ENCODE assay signal across 2 cellular contexts in the genomic region with DNA sequence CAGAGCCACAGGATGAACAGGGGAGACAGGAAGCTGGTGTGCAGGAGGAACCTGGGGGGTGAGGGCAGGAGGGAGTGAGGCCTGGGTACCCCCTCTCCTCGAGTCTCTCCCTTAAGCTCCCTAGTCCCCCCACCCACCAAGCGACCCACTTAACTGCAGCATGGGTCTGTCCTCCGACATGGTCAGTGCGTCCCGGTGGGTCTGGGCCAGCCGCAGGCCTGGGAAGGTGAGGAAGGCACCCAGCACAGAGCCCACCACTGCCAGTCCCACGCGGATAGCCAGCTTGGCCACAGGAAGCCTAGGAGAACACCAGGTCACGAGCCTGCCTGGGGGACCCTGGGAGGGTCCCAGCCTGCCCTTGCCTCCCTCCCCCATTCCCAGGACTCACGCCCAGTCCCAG.
TF ChIP-seq lines count a peak whose summit lies in the region.

No MANE protein-coding gene starts in this region.

TF ChIP-seq in GM23338, 12 proteins besides CTCF, POLR2A, EP300 and RAD21:
- TF ChIP-seq NANOG (IDR thresholded peaks at IDR 0.05; ENCODE audit: borderline replicate concordance) = no peak

TF ChIP-seq in H1, 55 proteins besides CTCF, POLR2A, EP300 and RAD21:
- no peak for TF ChIP-seq BRCA1 (IDR thresholded peaks at IDR 0.05; ENCODE audit: low read depth, low read length)
- TF ChIP-seq BACH1 (IDR thresholded peaks at IDR 0.05; ENCODE audit: low read length) = no peak
- TF ChIP-seq RNF2 (IDR thresholded peaks at IDR 0.05; ENCODE audit: borderline replicate concordance, low read depth, low read length, missing control alignments, poor library complexity, severe bottlenecking) = no peak
- no peak for TF ChIP-seq CHD1 (IDR thresholded peaks at IDR 0.05; ENCODE audit: low read depth, low read length)
- no peak for TF ChIP-seq HDAC2 (IDR thresholded peaks at IDR 0.05; ENCODE audit: borderline replicate concordance in 1 of 2, low read depth in 2 of 2, low read length in 2 of 2)
- TF ChIP-seq NRF1 (IDR thresholded peaks at IDR 0.05; ENCODE audit: low read depth, low read length) = no peak
- no peak for TF ChIP-seq CEBPB (IDR thresholded peaks at IDR 0.05; ENCODE audit: low read depth, low read length)
- no peak for TF ChIP-seq POLR2AphosphoS5 (IDR thresholded peaks at IDR 0.05; ENCODE audit: low read depth, low read length)
- TF ChIP-seq JUN (IDR thresholded peaks at IDR 0.05; ENCODE audit: low read depth, low read length) = no peak
- TF ChIP-seq KDM5A (IDR thresholded peaks at IDR 0.05; ENCODE audit: low read length) = no peak
- TF ChIP-seq NANOG (IDR thresholded peaks at IDR 0.05; ENCODE audit: insufficient read depth, low read depth, low read length, poor library complexity, severe bottlenecking) = no peak
- TF ChIP-seq SRF (IDR thresholded peaks at IDR 0.05; ENCODE audit: low read depth, low read length) = no peak
- no peak for TF ChIP-seq CBX8 (IDR thresholded peaks at IDR 0.05; ENCODE audit: borderline replicate concordance, low read depth, low read length)
- no peak for TF ChIP-seq SP1 (IDR thresholded peaks at IDR 0.05; ENCODE audit: low read depth, low read length)
- no peak for TF ChIP-seq EGR1 (IDR thresholded peaks at IDR 0.05; ENCODE audit: borderline replicate concordance, low read depth, low read length)
- TF ChIP-seq, protein P1, sequence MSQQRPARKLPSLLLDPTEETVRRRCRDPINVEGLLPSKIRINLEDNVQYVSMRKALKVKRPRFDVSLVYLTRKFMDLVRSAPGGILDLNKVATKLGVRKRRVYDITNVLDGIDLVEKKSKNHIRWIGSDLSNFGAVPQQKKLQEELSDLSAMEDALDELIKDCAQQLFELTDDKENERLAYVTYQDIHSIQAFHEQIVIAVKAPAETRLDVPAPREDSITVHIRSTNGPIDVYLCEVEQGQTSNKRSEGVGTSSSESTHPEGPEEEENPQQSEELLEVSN (IDR thresholded peaks at IDR 0.05) = no peak
- TF ChIP-seq TAF7 (optimal IDR thresholded peaks at IDR 0.05; ENCODE audit: borderline replicate concordance, low read depth, low read length) = no peak
- TF ChIP-seq GABPA (IDR thresholded peaks at IDR 0.05; ENCODE audit: borderline replicate concordance, insufficient read depth, low read length) = no peak
- TF ChIP-seq SP4 (IDR thresholded peaks at IDR 0.05; ENCODE audit: low read length) = no peak
- TF ChIP-seq SP2 (IDR thresholded peaks at IDR 0.05; ENCODE audit: low read length) = no peak
